ENCODE assay signal across 9 cellular contexts in genomic region chr12:13433768-13434167, GRCh38.
"Had no signal": no experiment of that assay in that cellular context is flagged by ENCODE, and none has a peak within 500 bp of the region (broad histone marks: within the 10 kb centered on the region; RNA-seq: fewer than 3 reads in every experiment).

No MANE protein-coding gene starts in this region.

- H3K9ac ChIP-seq: GM23248 had no signal

- H3K27ac ChIP-seq: GM23248, HL-60 had no signal

- H3K9me3 Mint-ChIP-seq: H9 had no signal

- H3K4me3 ChIP-seq: GM23248, K562 had no signal

- H3K27ac Mint-ChIP-seq: HFFc6 had no signal

- ATAC-seq: K562 had no signal

- H2AFZ ChIP-seq: GM23248 had no signal

- FAIRE-seq: H1, H54, K562 had no signal

- H3K4me3 Mint-ChIP-seq: H9, HFFc6 had no signal

- DNase-seq: GM23248, H9, HCEC 1CT, HFFc6, IMR-90 had no signal
